10 cellular contexts compared by ENCODE assay signal in genomic region chr6:131116755-131117360, GRCh38. TPM values are rescaled to one million over a fixed set of nuclear protein-coding genes. Genes with fewer than 3 reads are reported as not detected.
A peak's percentile ranks its signal among the peaks of the same experiment; 100 is the strongest.
DNase-seq lines count a peak whose midpoint lies in the region; ATAC-seq and TF ChIP-seq lines count a peak whose summit lies in the region.
"Had no signal": no experiment of that assay in that cellular context is flagged by ENCODE, and none has a peak within 500 bp of the region (broad histone marks: within the 10 kb centered on the region; RNA-seq: fewer than 3 reads in every experiment).

No MANE protein-coding gene starts in this region.

- no peaks in the 10 kb centered on the region for H3K36me3 ChIP-seq in A673 (ENCODE audit: insufficient read depth, low read length, poor library complexity, severe bottlenecking)
- no peaks in the 10 kb centered on the region for H3K36me3 ChIP-seq in osteoblast (ENCODE audit: insufficient read depth, low read length)

- no peak overlapping the region for H3K4me2 ChIP-seq in osteoblast (ENCODE audit: insufficient read depth, low read length)

- H3K36me3 Mint-ChIP-seq in effector memory CD8-positive, alpha-beta T cell (ENCODE audit: insufficient read depth): no peaks in the 10 kb centered on the region
- H3K36me3 Mint-ChIP-seq in stimulated activated effector memory CD8-positive, alpha-beta T cell treated with anti-CD3 and anti-CD28 coated beads, Interleukin-12 subunit alpha, Interleukin-12 subunit beta, amount 100 ng/mL, for 72 hours: no peaks in the 10 kb centered on the region

- H3K4me1 Mint-ChIP-seq in effector memory CD8-positive, alpha-beta T cell (ENCODE audit: low read depth in 2 of 2): no peaks in the 10 kb centered on the region
- no peaks in the 10 kb centered on the region for H3K4me1 Mint-ChIP-seq in stimulated activated effector memory CD8-positive, alpha-beta T cell treated with anti-CD3 and anti-CD28 coated beads, Interleukin-12 subunit alpha, Interleukin-12 subunit beta, amount 100 ng/mL, for 72 hours

- H3K9me3 Mint-ChIP-seq in effector memory CD8-positive, alpha-beta T cell: no peaks in the 10 kb centered on the region
- no peaks in the 10 kb centered on the region for H3K9me3 Mint-ChIP-seq in stimulated activated effector memory CD8-positive, alpha-beta T cell treated with anti-CD3 and anti-CD28 coated beads, Interleukin-12 subunit alpha, Interleukin-12 subunit beta, amount 100 ng/mL, for 72 hours
- H3K9me3 Mint-ChIP-seq: dendritic cell treated with granulocyte-macrophage colony-stimulating factor and Interleukin-4, amounts not matched to agents 40 ng/mL and 50 ng/mL, for 4 days; stimulated activated naive CD8-positive, alpha-beta T cell treated with anti-CD3 and anti-CD28 coated beads, Interleukin-15, Interleukin-2, amounts not matched to agents 100 ng/mL and 50 ng/mL, for 24 hours had no signal

- no TSS peak for BruUV-seq in A673 (replicated peaks; lab: Mats Ljungman, UMichigan)

- no peak overlapping the region for H3K27ac Mint-ChIP-seq in effector memory CD8-positive, alpha-beta T cell
- no peak overlapping the region for H3K27ac Mint-ChIP-seq in stimulated activated effector memory CD8-positive, alpha-beta T cell treated with anti-CD3 and anti-CD28 coated beads, Interleukin-12 subunit alpha, Interleukin-12 subunit beta, amount 100 ng/mL, for 72 hours
- H3K27ac Mint-ChIP-seq: stimulated activated naive CD8-positive, alpha-beta T cell treated with anti-CD3 and anti-CD28 coated beads, Interleukin-15, Interleukin-2, amounts not matched to agents 100 ng/mL and 50 ng/mL, for 24 hours had no signal

- intact Hi-C loops in A673 (cut with micrococcal nuclease; ENCODE audit: unreplicated experiment): loop anchor here (1.0 to 5.0 kb wide), 2 partner anchors 55 to 232 kb away; partner anchors contain the start of gene EPB41L2

- peak; percentile 78 for DNase-seq in A673 (ENCODE audit: low spot score)
- DNase-seq in NCI-H460 (ENCODE audit: extremely low read depth, low read depth): peak; percentile 38
- DNase-seq in effector memory CD8-positive, alpha-beta T cell: peak in 2 of 3 experiments; percentile 14 to 16
- DNase-seq in osteoblast (ENCODE audit: insufficient read length, low spot score, missing footprints): peak; percentile 52
- no peak for DNase-seq in stimulated activated effector memory CD8-positive, alpha-beta T cell treated with anti-CD3 and anti-CD28 coated beads, Interleukin-12 subunit alpha, Interleukin-12 subunit beta, amount 100 ng/mL, for 72 hours (ENCODE audit: low spot score in 2 of 2)

- H3K9me3 ChIP-seq in A673 (ENCODE audit: low read depth, low read length, poor library complexity, severe bottlenecking) (peaks cover 10% of the 10 kb centered on the region), osteoblast (ENCODE audit: low read depth, low read length) (no peaks in the 10 kb centered on the region)

- ATAC-seq in effector memory CD8-positive, alpha-beta T cell (replicated peaks): peak; percentile 33
- no peak for ATAC-seq in stimulated activated effector memory CD8-positive, alpha-beta T cell treated with anti-CD3 and anti-CD28 coated beads, Interleukin-12 subunit alpha, Interleukin-12 subunit beta, amount 100 ng/mL, for 72 hours
- no peak for ATAC-seq in HG03439 (IDR thresholded peaks at IDR 0.05; ENCODE audit: unreplicated experiment)
- no peak for ATAC-seq in GM21619 (IDR thresholded peaks at IDR 0.05; ENCODE audit: unreplicated experiment)

- H2AFZ ChIP-seq in osteoblast (ENCODE audit: low read length): no peak overlapping the region

- H3K27ac ChIP-seq in A673 (ENCODE audit: low read depth, low read length, poor library complexity, severe bottlenecking) (no peak overlapping the region), osteoblast (ENCODE audit: low read depth, low read length) (no peak overlapping the region)

- POLR2A ChIA-PET in A673 (lab: Charles Lee; ENCODE audit: low non-redundant PET): no interaction called here

- no peaks in the 10 kb centered on the region for H4K20me1 ChIP-seq in osteoblast (ENCODE audit: insufficient read depth, low read length)

- H3K4me1 ChIP-seq in A673 (ENCODE audit: insufficient read depth, low read length, poor library complexity, severe bottlenecking) (peaks cover 18% of the 10 kb centered on the region), osteoblast (ENCODE audit: insufficient read depth, low read length) (no peaks in the 10 kb centered on the region)

- H3K27me3 Mint-ChIP-seq in effector memory CD8-positive, alpha-beta T cell: peaks cover 5 to 9% of the 10 kb centered on the region in 2 donors
- H3K27me3 Mint-ChIP-seq: dendritic cell treated with granulocyte-macrophage colony-stimulating factor and Interleukin-4, amounts not matched to agents 40 ng/mL and 50 ng/mL, for 4 days; stimulated activated naive CD8-positive, alpha-beta T cell treated with anti-CD3 and anti-CD28 coated beads, Interleukin-15, Interleukin-2, amounts not matched to agents 100 ng/mL and 50 ng/mL, for 24 hours had no signal

- no peak overlapping the region for H3K4me3 Mint-ChIP-seq in effector memory CD8-positive, alpha-beta T cell
- H3K4me3 Mint-ChIP-seq in stimulated activated effector memory CD8-positive, alpha-beta T cell treated with anti-CD3 and anti-CD28 coated beads, Interleukin-12 subunit alpha, Interleukin-12 subunit beta, amount 100 ng/mL, for 72 hours: no peak overlapping the region
- H3K4me3 Mint-ChIP-seq: dendritic cell treated with granulocyte-macrophage colony-stimulating factor and Interleukin-4, amounts not matched to agents 40 ng/mL and 50 ng/mL, for 4 days; stimulated activated naive CD8-positive, alpha-beta T cell treated with anti-CD3 and anti-CD28 coated beads, Interleukin-15, Interleukin-2, amounts not matched to agents 100 ng/mL and 50 ng/mL, for 24 hours had no signal

- CTCF ChIA-PET in A673 (lab: Charles Lee): interaction anchor here (1.0 to 3.3 kb wide), 2 partner anchors 51 to 231 kb away, joined by 3 to 16 read pairs; no protein-coding TSS in a partner anchor

- TF ChIP-seq CTCF in A673 (conservative IDR thresholded peaks at IDR 0.05; ENCODE audit: low read depth, low read length): peak; percentile 64
- TF ChIP-seq CTCF in GM12872 (IDR thresholded peaks at IDR 0.05; ENCODE audit: insufficient read depth, low read depth, low read length): peak; percentile 12; the same call in 1 of the 3 replicates
- peak; percentile 55 for TF ChIP-seq CTCF in osteoblast (IDR thresholded peaks at IDR 0.05; ENCODE audit: extremely low read depth, low read depth, low read length)

- H3K4me3 ChIP-seq in A673 (ENCODE audit: low read depth, low read length, poor library complexity, severe bottlenecking): no peak overlapping the region
- H3K4me3 ChIP-seq in osteoblast (ENCODE audit: insufficient read depth, low read length): no peak overlapping the region

- H3K27me3 ChIP-seq in A673 (replicated peaks; ENCODE audit: insufficient read depth, low read depth, low read length, poor library complexity) (no peaks in the 10 kb centered on the region), osteoblast (ENCODE audit: insufficient read depth, low read length) (no peaks in the 10 kb centered on the region)

- no peaks in the 10 kb centered on the region for H3K79me2 ChIP-seq in osteoblast (ENCODE audit: insufficient read depth, low read length)

RNA-seq across cellular contexts. Expression of gene AKAP7, which starts 18.4 kb away (rescaled TPM):
- 59.5 and 72.4 TPM in 2 replicates for total RNA-seq in A673 (2021)
- 4.5 and 4.7 TPM in 2 replicates for total RNA-seq in NCI-H460 (2014; rRNA removed; shearing (Covaris generic))
- 2.5 and 6.0 TPM in 2 replicates for polyA plus RNA-seq in NCI-H460 (2014; cell fraction: nucleus; rRNA removed)
- 4.0 and 6.8 TPM in 2 replicates for total RNA-seq in osteoblast

RNA-seq across cellular contexts. Expression of gene EPB41L2, which starts 53.8 kb away (rescaled TPM):
- total RNA-seq in A673 (2021) (181 and 232 TPM in 2 replicates), osteoblast (46.9 and 47.4 TPM in 2 replicates)
- 4.7 and 7.3 TPM in 2 replicates for total RNA-seq in NCI-H460 (2014; rRNA removed; shearing (Covaris generic))
- 7.7 and 9.3 TPM in 2 replicates for polyA plus RNA-seq in NCI-H460 (2014; cell fraction: nucleus; rRNA removed)

Comparison
In these comparisons a context has a peak if more than half of its experiments do, and no peak if none do; other contexts are left out.
1. DNase-seq: peak in A673 (single experiment), NCI-H460 (single experiment), effector memory CD8-positive, alpha-beta T cell (2 of 3) and osteoblast (single experiment); none in stimulated activated effector memory CD8-positive, alpha-beta T cell treated with anti-CD3 and anti-CD28 coated beads, Interleukin-12 subunit alpha, Interleukin-12 subunit beta, amount 100 ng/mL, for 72 hours (0 of 2).
2. CTCF ChIP-seq: peak in every context shown above with its lines; median percentile 64 in A673; 55 in osteoblast; 12 in GM12872.